1 cellular context compared by ENCODE assay signal in genomic region chr17:47323382-47324223, GRCh38.
A peak's percentile ranks its signal among the peaks of the same experiment; 100 is the strongest.
TF ChIP-seq lines count a peak whose summit lies in the region.

TSS of gene EFCAB13 (plus strand) at chr17:47323955. CDS start at chr17:47328354, 4,399 bp downstream.

TF ChIP-seq in WTC11, 78 proteins besides CTCF, POLR2A, EP300 and RAD21 (continued from another document):
- TF ChIP-seq ZBTB43 (CRISPR knock-in tag; IDR thresholded peaks at IDR 0.05) (peak; percentile 96), IRF1 (CRISPR knock-in tag; IDR thresholded peaks at IDR 0.05) (peak; percentile 93), JAZF1 (CRISPR knock-in tag; IDR thresholded peaks at IDR 0.05) (no peak), HMGXB4 (CRISPR knock-in tag; IDR thresholded peaks at IDR 0.05) (peak; percentile 98), ARID4B (CRISPR knock-in tag; IDR thresholded peaks at IDR 0.05; ENCODE audit: borderline replicate concordance) (peak; percentile 97), CREM (CRISPR knock-in tag; IDR thresholded peaks at IDR 0.05) (peak; percentile 85; the same call in 1 of the 2 replicates), ATF2 (CRISPR knock-in tag; IDR thresholded peaks at IDR 0.05; ENCODE audit: borderline replicate concordance, low read depth) (no peak), ZNF232 (CRISPR knock-in tag; IDR thresholded peaks at IDR 0.05) (peak; percentile 91), NFYB (CRISPR knock-in tag; conservative IDR thresholded peaks at IDR 0.05; ENCODE audit: low read depth) (peak; percentile 60), ZNF138 (CRISPR knock-in tag; conservative IDR thresholded peaks at IDR 0.05) (peak; percentile 94), ESRRA (CRISPR knock-in tag; IDR thresholded peaks at IDR 0.05; ENCODE audit: borderline replicate concordance) (peak; percentile 86; the same call in 1 of the 2 replicates), IRF2 (CRISPR knock-in tag; IDR thresholded peaks at IDR 0.05; ENCODE audit: borderline replicate concordance, low read depth) (0 out of 2 replicates have a peak, but pooled peaks have one; percentile 55)
- TF ChIP-seq, protein P1, sequence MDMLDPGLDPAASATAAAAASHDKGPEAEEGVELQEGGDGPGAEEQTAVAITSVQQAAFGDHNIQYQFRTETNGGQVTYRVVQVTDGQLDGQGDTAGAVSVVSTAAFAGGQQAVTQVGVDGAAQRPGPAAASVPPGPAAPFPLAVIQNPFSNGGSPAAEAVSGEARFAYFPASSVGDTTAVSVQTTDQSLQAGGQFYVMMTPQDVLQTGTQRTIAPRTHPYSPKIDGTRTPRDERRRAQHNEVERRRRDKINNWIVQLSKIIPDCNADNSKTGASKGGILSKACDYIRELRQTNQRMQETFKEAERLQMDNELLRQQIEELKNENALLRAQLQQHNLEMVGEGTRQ (CRISPR knock-in tag; IDR thresholded peaks at IDR 0.05), result peak; percentile 97
- TF ChIP-seq, protein P2, sequence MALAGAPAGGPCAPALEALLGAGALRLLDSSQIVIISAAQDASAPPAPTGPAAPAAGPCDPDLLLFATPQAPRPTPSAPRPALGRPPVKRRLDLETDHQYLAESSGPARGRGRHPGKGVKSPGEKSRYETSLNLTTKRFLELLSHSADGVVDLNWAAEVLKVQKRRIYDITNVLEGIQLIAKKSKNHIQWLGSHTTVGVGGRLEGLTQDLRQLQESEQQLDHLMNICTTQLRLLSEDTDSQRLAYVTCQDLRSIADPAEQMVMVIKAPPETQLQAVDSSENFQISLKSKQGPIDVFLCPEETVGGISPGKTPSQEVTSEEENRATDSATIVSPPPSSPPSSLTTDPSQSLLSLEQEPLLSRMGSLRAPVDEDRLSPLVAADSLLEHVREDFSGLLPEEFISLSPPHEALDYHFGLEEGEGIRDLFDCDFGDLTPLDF (CRISPR knock-in tag; IDR thresholded peaks at IDR 0.05), result peak; percentile 95
- TF ChIP-seq, protein P3, sequence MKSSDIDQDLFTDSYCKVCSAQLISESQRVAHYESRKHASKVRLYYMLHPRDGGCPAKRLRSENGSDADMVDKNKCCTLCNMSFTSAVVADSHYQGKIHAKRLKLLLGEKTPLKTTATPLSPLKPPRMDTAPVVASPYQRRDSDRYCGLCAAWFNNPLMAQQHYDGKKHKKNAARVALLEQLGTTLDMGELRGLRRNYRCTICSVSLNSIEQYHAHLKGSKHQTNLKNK (CRISPR knock-in tag; IDR thresholded peaks at IDR 0.05), result no peak
- TF ChIP-seq, protein P4, sequence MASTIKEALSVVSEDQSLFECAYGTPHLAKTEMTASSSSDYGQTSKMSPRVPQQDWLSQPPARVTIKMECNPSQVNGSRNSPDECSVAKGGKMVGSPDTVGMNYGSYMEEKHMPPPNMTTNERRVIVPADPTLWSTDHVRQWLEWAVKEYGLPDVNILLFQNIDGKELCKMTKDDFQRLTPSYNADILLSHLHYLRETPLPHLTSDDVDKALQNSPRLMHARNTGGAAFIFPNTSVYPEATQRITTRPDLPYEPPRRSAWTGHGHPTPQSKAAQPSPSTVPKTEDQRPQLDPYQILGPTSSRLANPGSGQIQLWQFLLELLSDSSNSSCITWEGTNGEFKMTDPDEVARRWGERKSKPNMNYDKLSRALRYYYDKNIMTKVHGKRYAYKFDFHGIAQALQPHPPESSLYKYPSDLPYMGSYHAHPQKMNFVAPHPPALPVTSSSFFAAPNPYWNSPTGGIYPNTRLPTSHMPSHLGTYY (CRISPR knock-in tag; IDR thresholded peaks at IDR 0.05), result no peak
